24 cellular contexts compared by ENCODE assay signal in genomic region chr1:150005606-150006005, GRCh38. TPM values are rescaled to one million over a fixed set of nuclear protein-coding genes. Genes with fewer than 3 reads are reported as not detected.
DNase-seq lines count a peak whose midpoint lies in the region; ATAC-seq, FAIRE-seq and TF ChIP-seq lines count a peak whose summit lies in the region.
"Had no signal": no experiment of that assay in that cellular context is flagged by ENCODE, and none has a peak within 500 bp of the region (broad histone marks: within the 10 kb centered on the region; RNA-seq: fewer than 3 reads in every experiment).

No MANE protein-coding gene starts in this region.

- H3K9ac ChIP-seq in K562 (ENCODE audit: insufficient read depth in 1 of 2, low read depth in 2 of 2, low read length in 2 of 2) = no peak overlapping the region

- H3K4me1 ChIP-seq in K562 (replicated peaks in 1 of 2; ENCODE audit: control insufficient read depth in 2 of 2, insufficient read depth in 2 of 2, low read length in 2 of 2) = peaks cover 5 to 36% of the 10 kb centered on the region in 2 experiments; a peak in 4 of 5 replicates
- H3K4me1 ChIP-seq in psoas muscle = peaks cover 60% of the 10 kb centered on the region

- H3K27ac ChIP-seq in K562 (ENCODE audit: extremely low read depth, low read depth, low read length) = no peak overlapping the region
- H3K27ac ChIP-seq in psoas muscle = peak overlapping the region; percentile 4
- H3K27ac ChIP-seq in temporal lobe (ENCODE audit: low read depth, low read length) = peak overlapping the region; percentile 70
- H3K27ac ChIP-seq: SJSA1 had no signal

- peaks cover 51% of the 10 kb centered on the region for H3K36me3 Mint-ChIP-seq in activated T-helper 1 cell treated with anti-CD3 and anti-CD28 coated beads, Interleukin-12 subunit alpha, Interleukin-12 subunit beta, Interleukin-2, Interleukin-4 antibody, amounts not matched to agents 30 ng/mL and 10 ng/mL and 1 ng/mL, durations not matched to agents 14 hours and 24 hours and 36 hours (ENCODE audit: low read depth)
- H3K36me3 Mint-ChIP-seq in activated CD8-positive, alpha-beta memory T cell treated with anti-CD3 and anti-CD28 coated beads, Interleukin-2, amount 10 ng/mL, durations not matched to agents 7 days and 5 days = peaks cover 24% of the 10 kb centered on the region

- H3K79me2 ChIP-seq in K562 (ENCODE audit: control insufficient read depth, insufficient read depth, low read length) = peaks cover 57% of the 10 kb centered on the region

- TF ChIP-seq EP300 in K562 (IDR thresholded peaks at IDR 0.05; ENCODE audit: low read length) = no peak

- in situ Hi-C loops in K562 (cut with MboI) = no loop called here

- H3K9me3 ChIP-seq in K562 (replicated peaks; ENCODE audit: control insufficient read depth, insufficient read depth, low read depth, low read length) (no peaks in the 10 kb centered on the region), psoas muscle (no peaks in the 10 kb centered on the region)
- H3K9me3 ChIP-seq: SJSA1 had no signal

- H3K36me3 ChIP-seq in K562 (ENCODE audit: control insufficient read depth, insufficient read depth, low read length) (peaks cover 32% of the 10 kb centered on the region), psoas muscle (ENCODE audit: insufficient read depth in 1 of 2, low read depth in 1 of 2) (peaks cover 4 to 37% of the 10 kb centered on the region in 2 donors)

- H3K27ac Mint-ChIP-seq in activated T-helper 1 cell treated with anti-CD3 and anti-CD28 coated beads, Interleukin-12 subunit alpha, Interleukin-12 subunit beta, Interleukin-2, Interleukin-4 antibody, amounts not matched to agents 30 ng/mL and 10 ng/mL and 1 ng/mL, durations not matched to agents 14 hours and 24 hours and 36 hours = no peak overlapping the region
- no peak overlapping the region for H3K27ac Mint-ChIP-seq in activated CD8-positive, alpha-beta memory T cell treated with anti-CD3 and anti-CD28 coated beads, Interleukin-2, amount 10 ng/mL, durations not matched to agents 7 days and 5 days
- H3K27ac Mint-ChIP-seq: CD4-positive, CD25-positive, alpha-beta regulatory T cell; GM23338 had no signal

- H3K4me3 Mint-ChIP-seq in activated T-helper 1 cell treated with anti-CD3 and anti-CD28 coated beads, Interleukin-12 subunit alpha, Interleukin-12 subunit beta, Interleukin-2, Interleukin-4 antibody, amounts not matched to agents 30 ng/mL and 10 ng/mL and 1 ng/mL, durations not matched to agents 14 hours and 24 hours and 36 hours = no peak overlapping the region
- H3K4me3 Mint-ChIP-seq in activated CD8-positive, alpha-beta memory T cell treated with anti-CD3 and anti-CD28 coated beads, Interleukin-2, amount 10 ng/mL, durations not matched to agents 7 days and 5 days = no peak overlapping the region
- H3K4me3 Mint-ChIP-seq: CD4-positive, CD25-positive, alpha-beta regulatory T cell; GM23338 had no signal

- TF ChIP-seq CTCF in K562 (IDR thresholded peaks at IDR 0.05 in 2 of 3, conservative IDR thresholded peaks at IDR 0.05 in 1 of 3; ENCODE audit: insufficient read depth in 2 of 3, low read depth in 1 of 3, low read length in 3 of 3) = no peak
- no peak for TF ChIP-seq CTCF in psoas muscle (IDR thresholded peaks at IDR 0.05)

- H3K4me3 ChIP-seq in K562 = no peak overlapping the region
- H3K4me3 ChIP-seq in psoas muscle = no peak overlapping the region
- H3K4me3 ChIP-seq: GM23338, SJSA1 had no signal

- FAIRE-seq in K562 (lab: Jason Lieb, UNC) = no peak
- FAIRE-seq: HTR-8/SVneo, RCC 7860 had no signal

- 61% methylated on average over 2 of the region's 2 CpGs for WGBS in K562 (ENCODE audit: insufficient coverage, low coverage, missing lambda C conversion rate)
- WGBS in psoas muscle, 3 donors = 36 to 51% (median 39%) methylated on average over 2 of the region's 2 CpGs

- H3K9me1 ChIP-seq in K562 (ENCODE audit: control insufficient read depth, insufficient read depth, low read length) = peaks cover 6% of the 10 kb centered on the region

- H2AFZ ChIP-seq in K562 (ENCODE audit: low read depth, low read length) = no peak overlapping the region
- H2AFZ ChIP-seq: GM23338 had no signal

- no TSS peak for BruUV-seq in K562 (replicated peaks; lab: Mats Ljungman, UMichigan)

- DNase-seq in K562 (ENCODE audit: extremely low read depth in 1 of 4, low spot score in 3 of 4) (no peak), kidney tubule cell (ENCODE audit: low spot score) (peak; percentile 28), psoas muscle (no peak), SHP77 (lab: John Stamatoyannopoulos, UW) (no peak)
- no peak for DNase-seq in activated T-helper 1 cell treated with anti-CD3 and anti-CD28 coated beads, Interleukin-12 subunit alpha, Interleukin-12 subunit beta, Interleukin-2, Interleukin-4 antibody, amounts not matched to agents 30 ng/mL and 10 ng/mL and 1 ng/mL, durations not matched to agents 14 hours and 24 hours and 36 hours (ENCODE audit: low spot score)
- no peak for DNase-seq in activated CD8-positive, alpha-beta memory T cell treated with anti-CD3 and anti-CD28 coated beads, Interleukin-2, amount 10 ng/mL, durations not matched to agents 7 days and 5 days
- DNase-seq: CD4-positive, CD25-positive, alpha-beta regulatory T cell; DMS79; HCEC 1CT; Karpas-422; MV-4-11; NCI-H1105 treated with DMSO at 0.1 percent for 48 hours; NCI-H1694; NCI-H2081; NCI-H2171; NCI-H345; NCI-H524; NCI-H774; OCI-M1 had no signal

- ATAC-seq in K562 (no peak), psoas muscle (no peak)
- no peak for ATAC-seq in activated CD8-positive, alpha-beta memory T cell treated with anti-CD3 and anti-CD28 coated beads, Interleukin-2, amount 10 ng/mL, durations not matched to agents 7 days and 5 days
- ATAC-seq: GM23338 had no signal

- no peak for TF ChIP-seq POLR2A in K562 (conservative IDR thresholded peaks at IDR 0.05)

- H3K27me3 Mint-ChIP-seq in activated T-helper 1 cell treated with anti-CD3 and anti-CD28 coated beads, Interleukin-12 subunit alpha, Interleukin-12 subunit beta, Interleukin-2, Interleukin-4 antibody, amounts not matched to agents 30 ng/mL and 10 ng/mL and 1 ng/mL, durations not matched to agents 14 hours and 24 hours and 36 hours (ENCODE audit: insufficient read depth) = peaks cover 4% of the 10 kb centered on the region
- no peaks in the 10 kb centered on the region for H3K27me3 Mint-ChIP-seq in activated CD8-positive, alpha-beta memory T cell treated with anti-CD3 and anti-CD28 coated beads, Interleukin-2, amount 10 ng/mL, durations not matched to agents 7 days and 5 days
- H3K27me3 Mint-ChIP-seq: CD4-positive, CD25-positive, alpha-beta regulatory T cell had no signal

- peaks cover 57% of the 10 kb centered on the region for H3K4me1 Mint-ChIP-seq in activated T-helper 1 cell treated with anti-CD3 and anti-CD28 coated beads, Interleukin-12 subunit alpha, Interleukin-12 subunit beta, Interleukin-2, Interleukin-4 antibody, amounts not matched to agents 30 ng/mL and 10 ng/mL and 1 ng/mL, durations not matched to agents 14 hours and 24 hours and 36 hours (ENCODE audit: low read depth)
- H3K4me1 Mint-ChIP-seq in activated CD8-positive, alpha-beta memory T cell treated with anti-CD3 and anti-CD28 coated beads, Interleukin-2, amount 10 ng/mL, durations not matched to agents 7 days and 5 days = peaks cover 31% of the 10 kb centered on the region

- H3K4me2 ChIP-seq in K562 (ENCODE audit: insufficient read depth, low read length) = no peak overlapping the region
- H3K4me2 ChIP-seq: GM23338 had no signal

- intact Hi-C loops in K562 (cut with micrococcal nuclease) (loop anchor here (5.0 kb wide), 1 partner anchor 47 kb away; no protein-coding TSS in a partner anchor), psoas muscle (cut with DNase I) (no loop called here)
- intact Hi-C loops in activated T-helper 1 cell treated with anti-CD3 and anti-CD28 coated beads, Interleukin-12 subunit alpha, Interleukin-12 subunit beta, Interleukin-2, Interleukin-4 antibody, amounts not matched to agents 30 ng/mL and 10 ng/mL and 1 ng/mL, durations not matched to agents 14 hours and 24 hours and 36 hours (cut with micrococcal nuclease) = loop anchor here (5.0 kb wide), 1 partner anchor 607 kb away; no protein-coding TSS in a partner anchor

- no peak for TF ChIP-seq RAD21 in K562 (CRISPR knock-in tag; conservative IDR thresholded peaks at IDR 0.05 in 1 of 2, IDR thresholded peaks at IDR 0.05 in 1 of 2)

- POLR2A ChIA-PET in K562 (lab: Yijun Ruan, JAX) = no interaction called here

- CTCF ChIA-PET in K562 (lab: Yijun Ruan, JAX; ENCODE audit: low intra/inter-chr PET ratio) = no interaction called here
- CTCF ChIA-PET in activated CD8-positive, alpha-beta memory T cell treated with anti-CD3 and anti-CD28 coated beads, Interleukin-2, amount 10 ng/mL, durations not matched to agents 7 days and 5 days (lab: Charles Lee) = interaction anchor here (1.0 to 1.3 kb wide), 2 partner anchors 44 to 45 kb away, joined by 3 to 4 read pairs; no protein-coding TSS in a partner anchor

- H3K9me3 Mint-ChIP-seq in activated T-helper 1 cell treated with anti-CD3 and anti-CD28 coated beads, Interleukin-12 subunit alpha, Interleukin-12 subunit beta, Interleukin-2, Interleukin-4 antibody, amounts not matched to agents 30 ng/mL and 10 ng/mL and 1 ng/mL, durations not matched to agents 14 hours and 24 hours and 36 hours = no peaks in the 10 kb centered on the region
- no peaks in the 10 kb centered on the region for H3K9me3 Mint-ChIP-seq in activated CD8-positive, alpha-beta memory T cell treated with anti-CD3 and anti-CD28 coated beads, Interleukin-2, amount 10 ng/mL, durations not matched to agents 7 days and 5 days (ENCODE audit: low read depth)
- H3K9me3 Mint-ChIP-seq: CD4-positive, CD25-positive, alpha-beta regulatory T cell; GM23338 had no signal

- peaks cover 12% of the 10 kb centered on the region; the same call in 1 of the 2 replicates for H4K20me1 ChIP-seq in K562 (replicated peaks; ENCODE audit: control insufficient read depth, insufficient read depth, low read length)

- H3K27me3 ChIP-seq in K562 (ENCODE audit: control insufficient read depth in 2 of 2, insufficient read depth in 2 of 2, low read length in 2 of 2) = no peaks in the 10 kb centered on the region
- no peaks in the 10 kb centered on the region for H3K27me3 ChIP-seq in psoas muscle (ENCODE audit: insufficient read depth in 3 of 3, low read length in 2 of 3)
- H3K27me3 ChIP-seq: SJSA1 had no signal

RNA-seq across cellular contexts. Expression of gene OTUD7B, which starts 4.9 kb away (rescaled TPM):
- 29.4 and 37.7 TPM in 2 replicates for total RNA-seq in K562 (2011; cell fraction: chromatin; rRNA removed; ENCODE audit: low replicate concordance)
- 12.2 and 14.3 TPM in 2 replicates for total RNA-seq in K562 (2011; cell fraction: nucleolus; rRNA removed)
- 18.5 and 30.5 TPM in 2 replicates for total RNA-seq in K562 (2011; cell fraction: nucleoplasm; rRNA removed)
- total RNA-seq in K562 (2014; rRNA removed) (6.7 and 6.9 TPM in 2 replicates), K562 (2014; rRNA removed; fragmentation: Illumina TruSeq; extraction: Trizol) (8.4 and 9.4 TPM in 2 replicates), K562 (2015; rRNA removed; fragmentation: Illumina TruSeq; extraction: Trizol) (8.6 and 8.7 TPM in 2 replicates), K562 (2021) (16.4 and 18.8 TPM in 2 replicates), psoas muscle (10 to 100 TPM; 47.4 to 62.0 (median 59.4) TPM), temporal lobe (4.4 TPM)
- polyA plus RNA-seq in K562 (2011; rRNA removed) (6.7 and 7.4 TPM in 2 replicates), K562 (2014; fragmentation: Illumina TruSeq; extraction: Trizol) (8.9 and 10.9 TPM in 2 replicates), K562 (2014; fragmentation: Nextera tagmentation; extraction: Ambion mirVana) (under 1 TPM; 0.96 TPM), K562 (2014; rRNA removed) (4.5 and 5.5 TPM in 2 replicates), psoas muscle (10 to 100 TPM in 1 of 3 donors, 1 to 10 TPM in 2; 6.8 to 29.6 (median 9.8) TPM)
- 4.1 and 4.9 TPM in 2 replicates for polyA plus RNA-seq in K562 (2011; cell fraction: cytosol; rRNA removed)
- polyA plus RNA-seq in K562 (2011; cell fraction: nucleus; rRNA removed) = 6.1 and 9.4 TPM in 2 replicates
- 6.3 and 8.0 TPM in 2 replicates for polyA plus RNA-seq in K562 (2012)
- 18.5 and 19.5 TPM in 2 replicates for polyA minus RNA-seq in K562 (2011; rRNA and poly(A)+ RNA removed)
- polyA minus RNA-seq in K562 (2011; cell fraction: cytosol; rRNA and poly(A)+ RNA removed) = 5.2 and 7.5 TPM in 2 replicates
- 6.2 and 12.7 TPM in 2 replicates for polyA minus RNA-seq in K562 (2011; cell fraction: nucleus; rRNA and poly(A)+ RNA removed)
- total RNA-seq in activated T-helper 1 cell treated with anti-CD3 and anti-CD28 coated beads, Interleukin-12 subunit alpha, Interleukin-12 subunit beta, Interleukin-2, Interleukin-4 antibody, amounts not matched to agents 30 ng/mL and 10 ng/mL and 1 ng/mL, durations not matched to agents 14 hours and 24 hours and 36 hours = 41.1 and 41.8 TPM in 2 replicates
- total RNA-seq in activated CD8-positive, alpha-beta memory T cell treated with anti-CD3 and anti-CD28 coated beads, Interleukin-2, amount 10 ng/mL, durations not matched to agents 7 days and 5 days = 10 to 100 TPM; 16.4 to 19.7 TPM

Comparison
In these comparisons a context has a peak if more than half of its experiments do, and no peak if none do; other contexts are left out.
1. intact Hi-C loops: an anchor here in K562 (5.0 kb wide) and activated T-helper 1 cell treated with anti-CD3 and anti-CD28 coated beads, Interleukin-12 subunit alpha, Interleukin-12 subunit beta, Interleukin-2, Interleukin-4 antibody, amounts not matched to agents 30 ng/mL and 10 ng/mL and 1 ng/mL, durations not matched to agents 14 hours and 24 hours and 36 hours (5.0 kb wide); none called in psoas muscle.